Comparison of ENCODE assay signal across 1 cellular context in the genomic region with DNA sequence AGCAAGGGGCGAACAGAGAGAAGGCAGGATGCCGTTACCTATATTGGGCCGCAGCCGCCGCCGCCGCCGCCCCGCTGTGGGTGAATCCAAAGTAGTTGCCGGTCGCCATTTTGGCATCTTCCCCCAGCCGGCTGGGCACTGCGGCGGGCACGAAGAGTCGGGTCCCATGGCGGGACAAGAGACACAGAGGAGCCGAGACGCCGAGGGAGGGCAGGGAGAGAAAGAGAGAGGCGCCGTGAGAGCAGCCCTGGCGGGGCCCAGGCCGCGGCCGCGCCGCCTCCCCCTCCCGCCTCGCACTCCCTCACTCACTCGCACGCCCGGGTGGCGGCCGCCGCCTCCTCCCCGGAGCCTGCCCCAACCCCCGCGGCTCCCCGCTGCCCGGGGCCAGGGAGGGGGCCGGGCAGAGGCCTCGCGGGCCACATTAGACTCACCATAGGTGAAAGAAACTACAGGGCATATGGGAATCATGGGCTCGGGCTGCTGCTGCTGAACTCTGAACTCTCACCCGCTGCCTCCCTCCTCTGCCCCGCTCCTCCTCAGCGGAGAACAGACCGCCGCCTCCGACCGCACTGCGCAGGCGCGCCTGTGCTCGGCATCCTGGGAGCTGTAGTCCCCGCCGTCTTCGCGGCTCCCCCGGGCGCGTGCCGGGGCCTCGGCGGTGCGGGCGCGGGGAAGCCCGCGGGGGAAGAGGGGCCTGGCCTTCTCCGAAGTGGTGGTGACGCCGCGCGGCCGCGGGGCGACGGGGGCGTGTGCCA.
TF ChIP-seq lines count a peak whose summit lies in the region.

Gene ZFR (minus strand): TSS at position 550 of the 755 bp plus-strand sequence. CDS start 82 bp downstream, at position 468.

TF ChIP-seq in K562, 482 proteins besides CTCF, POLR2A, EP300 and RAD21 (continued from another document and continues in another):
- TF ChIP-seq, protein P1, sequence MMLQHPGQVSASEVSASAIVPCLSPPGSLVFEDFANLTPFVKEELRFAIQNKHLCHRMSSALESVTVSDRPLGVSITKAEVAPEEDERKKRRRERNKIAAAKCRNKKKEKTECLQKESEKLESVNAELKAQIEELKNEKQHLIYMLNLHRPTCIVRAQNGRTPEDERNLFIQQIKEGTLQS (IDR thresholded peaks at IDR 0.05): no peak
- TF ChIP-seq, protein P1 (CRISPR knock-in tag; conservative IDR thresholded peaks at IDR 0.05): 0 out of 2 replicates have a peak, but pooled peaks have one; percentile 9
- TF ChIP-seq ZNF764 (CRISPR knock-in tag; IDR thresholded peaks at IDR 0.05; ENCODE audit: low read depth): no peak
- TF ChIP-seq STAT5B (CRISPR knock-in tag; IDR thresholded peaks at IDR 0.05): no peak
- peak; percentile 90 for TF ChIP-seq POLR2G (IDR thresholded peaks at IDR 0.05; ENCODE audit: low read depth, low read length)
- peak; percentile 55 for TF ChIP-seq SMAD1 (IDR thresholded peaks at IDR 0.05; ENCODE audit: low read depth, low read length, partially characterized antibody)
- peak; percentile 49 for TF ChIP-seq EGR1 (conservative IDR thresholded peaks at IDR 0.05)
- TF ChIP-seq, protein P2, sequence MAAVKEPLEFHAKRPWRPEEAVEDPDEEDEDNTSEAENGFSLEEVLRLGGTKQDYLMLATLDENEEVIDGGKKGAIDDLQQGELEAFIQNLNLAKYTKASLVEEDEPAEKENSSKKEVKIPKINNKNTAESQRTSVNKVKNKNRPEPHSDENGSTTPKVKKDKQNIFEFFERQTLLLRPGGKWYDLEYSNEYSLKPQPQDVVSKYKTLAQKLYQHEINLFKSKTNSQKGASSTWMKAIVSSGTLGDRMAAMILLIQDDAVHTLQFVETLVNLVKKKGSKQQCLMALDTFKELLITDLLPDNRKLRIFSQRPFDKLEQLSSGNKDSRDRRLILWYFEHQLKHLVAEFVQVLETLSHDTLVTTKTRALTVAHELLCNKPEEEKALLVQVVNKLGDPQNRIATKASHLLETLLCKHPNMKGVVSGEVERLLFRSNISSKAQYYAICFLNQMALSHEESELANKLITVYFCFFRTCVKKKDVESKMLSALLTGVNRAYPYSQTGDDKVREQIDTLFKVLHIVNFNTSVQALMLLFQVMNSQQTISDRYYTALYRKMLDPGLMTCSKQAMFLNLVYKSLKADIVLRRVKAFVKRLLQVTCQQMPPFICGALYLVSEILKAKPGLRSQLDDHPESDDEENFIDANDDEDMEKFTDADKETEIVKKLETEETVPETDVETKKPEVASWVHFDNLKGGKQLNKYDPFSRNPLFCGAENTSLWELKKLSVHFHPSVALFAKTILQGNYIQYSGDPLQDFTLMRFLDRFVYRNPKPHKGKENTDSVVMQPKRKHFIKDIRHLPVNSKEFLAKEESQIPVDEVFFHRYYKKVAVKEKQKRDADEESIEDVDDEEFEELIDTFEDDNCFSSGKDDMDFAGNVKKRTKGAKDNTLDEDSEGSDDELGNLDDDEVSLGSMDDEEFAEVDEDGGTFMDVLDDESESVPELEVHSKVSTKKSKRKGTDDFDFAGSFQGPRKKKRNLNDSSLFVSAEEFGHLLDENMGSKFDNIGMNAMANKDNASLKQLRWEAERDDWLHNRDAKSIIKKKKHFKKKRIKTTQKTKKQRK (IDR thresholded peaks at IDR 0.05; ENCODE audit: borderline replicate concordance, low read depth, low read length): no peak
- TF ChIP-seq TSC22D4 (tag; IDR thresholded peaks at IDR 0.05): no peak
- TF ChIP-seq KHSRP (IDR thresholded peaks at IDR 0.05): no peak
- TF ChIP-seq TCFL5 (CRISPR knock-in tag; conservative IDR thresholded peaks at IDR 0.05): no peak
- TF ChIP-seq HDAC2 (IDR thresholded peaks at IDR 0.05): no peak
- TF ChIP-seq PYGO2 (tag; IDR thresholded peaks at IDR 0.05): no peak
- no peak; the same call in 1 of the 2 replicates for TF ChIP-seq TGIF2 (CRISPR knock-in tag; IDR thresholded peaks at IDR 0.05)
- peak; percentile 86 for TF ChIP-seq BHLHE40 (IDR thresholded peaks at IDR 0.05; ENCODE audit: low read length)
- TF ChIP-seq RHOXF2B (CRISPR knock-in tag; conservative IDR thresholded peaks at IDR 0.05): no peak
- no peak for TF ChIP-seq ZNF23 (CRISPR knock-in tag; IDR thresholded peaks at IDR 0.05)
- TF ChIP-seq ZNF644 (tag; IDR thresholded peaks at IDR 0.05; ENCODE audit: low read depth): 0 out of 2 replicates have a peak, but pooled peaks have one; percentile 26
- no peak for TF ChIP-seq ZNF224 (CRISPR knock-in tag; IDR thresholded peaks at IDR 0.05)
- TF ChIP-seq NCOA2 (IDR thresholded peaks at IDR 0.05; ENCODE audit: partially characterized antibody in 2 of 2): no peak
- TF ChIP-seq ZNF165 (CRISPR knock-in tag; IDR thresholded peaks at IDR 0.05; ENCODE audit: borderline replicate concordance): no peak
- 0 out of 4 replicates have a peak, but pooled peaks have one; percentile 20 to 31 for TF ChIP-seq TEAD1 (CRISPR knock-in tag; IDR thresholded peaks at IDR 0.05)
- no peak for TF ChIP-seq ZNF280A (IDR thresholded peaks at IDR 0.05; ENCODE audit: low read depth, partially characterized antibody)
- no peak; the same call in 1 of the 2 replicates for TF ChIP-seq TCF3 (CRISPR knock-in tag; IDR thresholded peaks at IDR 0.05)
- TF ChIP-seq POLR3A (IDR thresholded peaks at IDR 0.05; ENCODE audit: borderline replicate concordance, extremely low read depth, insufficient read depth, insufficient read length): no peak
- no peak for TF ChIP-seq ZBTB34 (CRISPR knock-in tag; IDR thresholded peaks at IDR 0.05)
- TF ChIP-seq ZNF174 (CRISPR knock-in tag; IDR thresholded peaks at IDR 0.05): no peak
- TF ChIP-seq, protein P3, sequence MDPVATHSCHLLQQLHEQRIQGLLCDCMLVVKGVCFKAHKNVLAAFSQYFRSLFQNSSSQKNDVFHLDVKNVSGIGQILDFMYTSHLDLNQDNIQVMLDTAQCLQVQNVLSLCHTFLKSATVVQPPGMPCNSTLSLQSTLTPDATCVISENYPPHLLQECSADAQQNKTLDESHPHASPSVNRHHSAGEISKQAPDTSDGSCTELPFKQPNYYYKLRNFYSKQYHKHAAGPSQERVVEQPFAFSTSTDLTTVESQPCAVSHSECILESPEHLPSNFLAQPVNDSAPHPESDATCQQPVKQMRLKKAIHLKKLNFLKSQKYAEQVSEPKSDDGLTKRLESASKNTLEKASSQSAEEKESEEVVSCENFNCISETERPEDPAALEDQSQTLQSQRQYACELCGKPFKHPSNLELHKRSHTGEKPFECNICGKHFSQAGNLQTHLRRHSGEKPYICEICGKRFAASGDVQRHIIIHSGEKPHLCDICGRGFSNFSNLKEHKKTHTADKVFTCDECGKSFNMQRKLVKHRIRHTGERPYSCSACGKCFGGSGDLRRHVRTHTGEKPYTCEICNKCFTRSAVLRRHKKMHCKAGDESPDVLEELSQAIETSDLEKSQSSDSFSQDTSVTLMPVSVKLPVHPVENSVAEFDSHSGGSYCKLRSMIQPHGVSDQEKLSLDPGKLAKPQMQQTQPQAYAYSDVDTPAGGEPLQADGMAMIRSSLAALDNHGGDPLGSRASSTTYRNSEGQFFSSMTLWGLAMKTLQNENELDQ (CRISPR knock-in tag; IDR thresholded peaks at IDR 0.05; ENCODE audit: borderline replicate concordance): no peak
- TF ChIP-seq, protein P4, sequence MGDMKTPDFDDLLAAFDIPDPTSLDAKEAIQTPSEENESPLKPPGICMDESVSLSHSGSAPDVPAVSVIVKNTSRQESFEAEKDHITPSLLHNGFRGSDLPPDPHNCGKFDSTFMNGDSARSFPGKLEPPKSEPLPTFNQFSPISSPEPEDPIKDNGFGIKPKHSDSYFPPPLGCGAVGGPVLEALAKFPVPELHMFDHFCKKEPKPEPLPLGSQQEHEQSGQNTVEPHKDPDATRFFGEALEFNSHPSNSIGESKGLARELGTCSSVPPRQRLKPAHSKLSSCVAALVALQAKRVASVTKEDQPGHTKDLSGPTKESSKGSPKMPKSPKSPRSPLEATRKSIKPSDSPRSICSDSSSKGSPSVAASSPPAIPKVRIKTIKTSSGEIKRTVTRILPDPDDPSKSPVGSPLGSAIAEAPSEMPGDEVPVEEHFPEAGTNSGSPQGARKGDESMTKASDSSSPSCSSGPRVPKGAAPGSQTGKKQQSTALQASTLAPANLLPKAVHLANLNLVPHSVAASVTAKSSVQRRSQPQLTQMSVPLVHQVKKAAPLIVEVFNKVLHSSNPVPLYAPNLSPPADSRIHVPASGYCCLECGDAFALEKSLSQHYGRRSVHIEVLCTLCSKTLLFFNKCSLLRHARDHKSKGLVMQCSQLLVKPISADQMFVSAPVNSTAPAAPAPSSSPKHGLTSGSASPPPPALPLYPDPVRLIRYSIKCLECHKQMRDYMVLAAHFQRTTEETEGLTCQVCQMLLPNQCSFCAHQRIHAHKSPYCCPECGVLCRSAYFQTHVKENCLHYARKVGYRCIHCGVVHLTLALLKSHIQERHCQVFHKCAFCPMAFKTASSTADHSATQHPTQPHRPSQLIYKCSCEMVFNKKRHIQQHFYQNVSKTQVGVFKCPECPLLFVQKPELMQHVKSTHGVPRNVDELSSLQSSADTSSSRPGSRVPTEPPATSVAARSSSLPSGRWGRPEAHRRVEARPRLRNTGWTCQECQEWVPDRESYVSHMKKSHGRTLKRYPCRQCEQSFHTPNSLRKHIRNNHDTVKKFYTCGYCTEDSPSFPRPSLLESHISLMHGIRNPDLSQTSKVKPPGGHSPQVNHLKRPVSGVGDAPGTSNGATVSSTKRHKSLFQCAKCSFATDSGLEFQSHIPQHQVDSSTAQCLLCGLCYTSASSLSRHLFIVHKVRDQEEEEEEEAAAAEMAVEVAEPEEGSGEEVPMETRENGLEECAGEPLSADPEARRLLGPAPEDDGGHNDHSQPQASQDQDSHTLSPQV (IDR thresholded peaks at IDR 0.05): peak; percentile 93
- peak; percentile 75 for TF ChIP-seq GABPB1 (CRISPR knock-in tag; IDR thresholded peaks at IDR 0.05)
- no peak for TF ChIP-seq TAF9B (IDR thresholded peaks at IDR 0.05; ENCODE audit: partially characterized antibody)
- TF ChIP-seq CBFB (CRISPR knock-in tag; IDR thresholded peaks at IDR 0.05): no peak
- TF ChIP-seq HCFC1 (IDR thresholded peaks at IDR 0.05; ENCODE audit: low read depth, low read length): peak; percentile 97
- no peak for TF ChIP-seq NEUROD1 (IDR thresholded peaks at IDR 0.05; ENCODE audit: borderline replicate concordance, low read depth, low read length, partially characterized antibody)
- no peak for TF ChIP-seq ZNF408 (CRISPR knock-in tag; IDR thresholded peaks at IDR 0.05; ENCODE audit: low read depth)
- no peak for TF ChIP-seq SAFB2 (IDR thresholded peaks at IDR 0.05; ENCODE audit: borderline replicate concordance, low read depth, low read length, severe bottlenecking)
- TF ChIP-seq, protein P5, sequence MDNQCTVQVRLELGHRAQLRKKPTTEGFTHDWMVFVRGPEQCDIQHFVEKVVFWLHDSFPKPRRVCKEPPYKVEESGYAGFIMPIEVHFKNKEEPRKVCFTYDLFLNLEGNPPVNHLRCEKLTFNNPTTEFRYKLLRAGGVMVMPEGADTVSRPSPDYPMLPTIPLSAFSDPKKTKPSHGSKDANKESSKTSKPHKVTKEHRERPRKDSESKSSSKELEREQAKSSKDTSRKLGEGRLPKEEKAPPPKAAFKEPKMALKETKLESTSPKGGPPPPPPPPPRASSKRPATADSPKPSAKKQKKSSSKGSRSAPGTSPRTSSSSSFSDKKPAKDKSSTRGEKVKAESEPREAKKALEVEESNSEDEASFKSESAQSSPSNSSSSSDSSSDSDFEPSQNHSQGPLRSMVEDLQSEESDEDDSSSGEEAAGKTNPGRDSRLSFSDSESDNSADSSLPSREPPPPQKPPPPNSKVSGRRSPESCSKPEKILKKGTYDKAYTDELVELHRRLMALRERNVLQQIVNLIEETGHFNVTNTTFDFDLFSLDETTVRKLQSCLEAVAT (IDR thresholded peaks at IDR 0.05): no peak
- no peak for TF ChIP-seq GATAD2B (IDR thresholded peaks at IDR 0.05; ENCODE audit: borderline replicate concordance)
- TF ChIP-seq ETS1 (conservative IDR thresholded peaks at IDR 0.05; ENCODE audit: control insufficient read depth, low read depth, low read length): peak; percentile 95
- TF ChIP-seq HDAC8 (tag; IDR thresholded peaks at IDR 0.05): no peak
- no peak for TF ChIP-seq DNMT1 (IDR thresholded peaks at IDR 0.05)
